ENCODE assay signal across 18 cellular contexts in genomic region chr6:10385512-10386132, GRCh38. TPM values are rescaled to one million over a fixed set of nuclear protein-coding genes. Genes with fewer than 3 reads are reported as not detected.
DNase-seq lines count a peak whose midpoint lies in the region; ATAC-seq, FAIRE-seq and TF ChIP-seq lines count a peak whose summit lies in the region.
"Had no signal": no experiment of that assay in that cellular context is flagged by ENCODE, and none has a peak within 500 bp of the region (broad histone marks: within the 10 kb centered on the region; RNA-seq: fewer than 3 reads in every experiment).

No MANE protein-coding gene starts in this region.

- H3K27me3 ChIP-seq in H9 (ENCODE audit: insufficient read depth, low read length), result peaks cover 100% of the 10 kb centered on the region
- H3K27me3 ChIP-seq in Panc1 (ENCODE audit: control insufficient read depth, insufficient read depth, low read length), result no peaks in the 10 kb centered on the region
- peaks cover 3 to 100% of the 10 kb centered on the region in 2 donors for H3K27me3 ChIP-seq in tibial artery

- no peaks in the 10 kb centered on the region for H3K9me3 ChIP-seq in H9 (ENCODE audit: control insufficient read depth, low read depth, low read length)
- H3K9me3 ChIP-seq in Panc1 (ENCODE audit: control insufficient read depth, insufficient read depth, low read depth, low read length), result no peaks in the 10 kb centered on the region
- no peaks in the 10 kb centered on the region for H3K9me3 ChIP-seq in tibial artery

- H2BK15ac ChIP-seq in H9 (ENCODE audit: low read depth, low read length), result no peak overlapping the region

- H3K4me1 ChIP-seq in H9 (ENCODE audit: insufficient read depth, low read length) (no peaks in the 10 kb centered on the region), Panc1 (ENCODE audit: control insufficient read depth, insufficient read depth, low read length) (peaks cover 31% of the 10 kb centered on the region), tibial artery (peaks cover 0 to 41% (median 12%) of the 10 kb centered on the region in 4 donors)

- H3K4me3 Mint-ChIP-seq in H9, result peak overlapping the region in 1 of 2 experiments; percentile 62; a peak in 3 of 5 replicates

- ATAC-seq in Panc1, result no peak

- DNase-seq in H9 (peak; percentile 68), Panc1 (ENCODE audit: low read depth, low spot score) (no peak), left kidney (ENCODE audit: low read depth, low spot score) (peak; percentile 16), retina (peak; percentile 55), tibial artery (no peak), GM19239 (ENCODE audit: insufficient read length, low spot score) (no peak), superior temporal gyrus (ENCODE audit: extremely low spot score) (no peak)
- DNase-seq: DND-41, GDM1, GM23248, NCI-H187, NCI-H226, NCI-H524 treated with DMSO at 0.1 percent for 48 hours, Peyer's patch, Right ventricle myocardium superior had no signal

- H3K56ac ChIP-seq in H9 (ENCODE audit: insufficient read length, low read depth, low read length), result no peak overlapping the region

- no CpG with 5 or more reads among the region's 21 CpGs for WGBS in H9 (ENCODE audit: extremely low coverage, insufficient read length, low lambda C conversion rate)

- CTCF ChIA-PET in Panc1 (lab: Charles Lee), result interaction anchor here (0.5 kb wide), 1 partner anchor 1135 kb away, joined by 4 read pairs; no protein-coding TSS in a partner anchor

- no peak overlapping the region for H4K8ac ChIP-seq in H9 (replicated peaks; ENCODE audit: insufficient read length, low read depth, low read length)

- H3K9ac ChIP-seq in H9 (ENCODE audit: extremely low read depth, insufficient read length, low read length), result no peak overlapping the region
- H3K9ac ChIP-seq: GM23248 had no signal

- H2BK5ac ChIP-seq in H9 (ENCODE audit: insufficient read length, low read length), result no peak overlapping the region

- no peak overlapping the region for H3K27ac Mint-ChIP-seq in H9

- no peak overlapping the region for H3K18ac ChIP-seq in H9 (ENCODE audit: insufficient read length, low read depth, low read length)

- no peak overlapping the region for H2AFZ ChIP-seq in H9 (ENCODE audit: low read length)
- H2AFZ ChIP-seq: GM23248 had no signal

- H2AK5ac ChIP-seq in H9 (ENCODE audit: insufficient read length, low read length), result no peak overlapping the region

- no peak overlapping the region for H4K91ac ChIP-seq in H9 (ENCODE audit: insufficient read length, low read depth, low read length)

- H2BK120ac ChIP-seq in H9 (ENCODE audit: low read depth, low read length, poor library complexity, severe bottlenecking), result no peak overlapping the region

- FAIRE-seq in GM19239 (lab: Jason Lieb, UNC), result no peak
- FAIRE-seq: GM12891, GM18507 had no signal

- H3K4ac ChIP-seq in H9 (ENCODE audit: low read depth, low read length), result no peak overlapping the region

- H3K79me2 ChIP-seq in H9 (ENCODE audit: insufficient read depth, low read length), result no peaks in the 10 kb centered on the region

- H3K4me3 ChIP-seq in Panc1 (ENCODE audit: low read depth in 2 of 2, low read length in 2 of 2) (no peak overlapping the region), tibial artery (no peak overlapping the region)
- H3K4me3 ChIP-seq: GM23248, Peyer's patch had no signal

- no peak for TF ChIP-seq CTCF in H9 (conservative IDR thresholded peaks at IDR 0.05)
- TF ChIP-seq CTCF in Panc1 (IDR thresholded peaks at IDR 0.05), result no peak
- no peak for TF ChIP-seq CTCF in tibial artery (IDR thresholded peaks at IDR 0.05)

- no peak overlapping the region for H3K23ac ChIP-seq in H9 (ENCODE audit: insufficient read length, low read depth, low read length)

- H3K4me2 ChIP-seq in H9 (ENCODE audit: insufficient read depth, insufficient read length, low read length), result peak overlapping the region; percentile 9

- no peaks in the 10 kb centered on the region for H3K36me3 Mint-ChIP-seq in H9 (ENCODE audit: insufficient read depth in 1 of 3, low read depth in 3 of 3)

- H3K36me3 ChIP-seq in Panc1 (ENCODE audit: control insufficient read depth, insufficient read depth, low read length), result no peaks in the 10 kb centered on the region
- H3K36me3 ChIP-seq in tibial artery, result no peaks in the 10 kb centered on the region
- H3K36me3 ChIP-seq: Peyer's patch had no signal

- no peak overlapping the region for H3K27ac ChIP-seq in H9 (ENCODE audit: insufficient read length, low read depth, low read length)
- H3K27ac ChIP-seq in Panc1 (ENCODE audit: low read length), result peak overlapping the region; percentile 41
- no peak overlapping the region for H3K27ac ChIP-seq in tibial artery
- H3K27ac ChIP-seq: C4-2B, GM23248, Peyer's patch had no signal

- no peak overlapping the region for H3T11ph ChIP-seq in H9 (ENCODE audit: low read length)

- H3K4me1 Mint-ChIP-seq in H9, result peaks cover 65 to 78% of the 10 kb centered on the region in 2 experiments

- peaks cover 0 to 5% of the 10 kb centered on the region in 2 experiments; a peak in 3 of 5 replicates for H3K9me3 Mint-ChIP-seq in H9

- POLR2A ChIA-PET in Panc1 (lab: Charles Lee), result no interaction called here

- H3K14ac ChIP-seq in H9 (ENCODE audit: insufficient read depth, low read length), result no peak overlapping the region

- no peak overlapping the region for H2BK20ac ChIP-seq in H9 (ENCODE audit: low read depth, low read length, poor library complexity, severe bottlenecking)

- H2BK12ac ChIP-seq in H9 (ENCODE audit: insufficient read length, low read depth, low read length), result no peak overlapping the region

- no TSS peak for BruUV-seq in Panc1 (replicated peaks; lab: Mats Ljungman, UMichigan)

- in situ Hi-C loops in Panc1 (cut with HindIII; ENCODE audit: low pct_unique_long_range_greater_than_20kb, low sequenced_read_pairs), result no loop called here

- no peak overlapping the region for H4K5ac ChIP-seq in H9 (ENCODE audit: insufficient read length, low read depth, low read length)

- intact Hi-C loops in Panc1 (cut with micrococcal nuclease; ENCODE audit: unreplicated experiment), result no loop called here
- intact Hi-C loops in tibial artery (cut with DNase I; ENCODE audit: low total_unique reads), result no loop called here

- peaks cover 10% of the 10 kb centered on the region for H3K23me2 ChIP-seq in H9 (ENCODE audit: insufficient read length, low read depth, low read length, poor library complexity, severe bottlenecking)

- H3K27me3 Mint-ChIP-seq in H9 (ENCODE audit: low read depth), result peaks cover 100% of the 10 kb centered on the region

- no peaks in the 10 kb centered on the region for H3K79me1 ChIP-seq in H9 (ENCODE audit: insufficient read depth, low read depth, low read length, poor library complexity, severe bottlenecking)

- H4K20me1 ChIP-seq in H9 (ENCODE audit: control insufficient read depth, insufficient read depth, insufficient read length), result peaks cover 3% of the 10 kb centered on the region

RNA-seq across cellular contexts. Expression of gene TFAP2A, which starts 29.3 kb away (rescaled TPM):
- total RNA-seq in H9 (2021), result 1.6 and 2.6 TPM in 2 replicates
- total RNA-seq in Panc1 (2021; ENCODE audit: unreplicated experiment), result 83.9 TPM
- polyA plus RNA-seq in Panc1 (2012; ENCODE audit: insufficient read length), result 95.0 TPM

Comparison
In these comparisons a context has a peak if more than half of its experiments do, and no peak if none do; other contexts are left out.
1. DNase-seq: peak in H9 (single experiment), left kidney (single experiment) and retina (single experiment); none in Panc1 (single experiment), tibial artery (0 of 2), GM19239 (single experiment) and superior temporal gyrus (single experiment).
2. RNA of gene TFAP2A, which starts 29.3 kb away (total RNA-seq): 83.9 TPM in Panc1 (single experiment); 1.6 to 2.6 TPM in H9; every median in the first group is over 10 times any median in the second.